17 cellular contexts compared by ENCODE assay signal in the genomic region with DNA sequence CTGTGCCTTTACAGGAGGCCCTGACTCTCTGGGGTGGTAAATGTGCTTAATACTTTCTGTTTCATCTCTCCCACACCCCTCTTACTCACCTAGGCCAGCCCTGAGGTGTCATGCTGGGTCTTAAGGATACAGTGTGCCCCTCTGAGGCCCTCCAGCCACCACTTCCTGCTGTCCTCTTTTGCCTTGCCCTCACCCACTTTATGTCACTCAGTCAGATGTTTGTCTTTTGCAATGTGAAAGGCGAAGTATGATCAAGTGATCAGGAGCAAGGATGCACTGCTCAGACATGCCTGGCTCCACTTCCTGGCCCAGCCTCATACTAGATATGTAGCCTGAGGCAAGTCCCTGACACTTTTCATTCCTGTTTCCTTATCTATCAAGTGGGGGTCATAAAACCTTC.
DNase-seq lines count a peak whose midpoint lies in the region; ATAC-seq and TF ChIP-seq lines count a peak whose summit lies in the region.
"Had no signal": no experiment of that assay in that cellular context is flagged by ENCODE, and none has a peak within 500 bp of the region (broad histone marks: within the 10 kb centered on the region; RNA-seq: fewer than 3 reads in every experiment).

No MANE protein-coding gene starts in this region.

- in situ Hi-C loops in GM13976 (cut with MboI; ENCODE audit: low sequenced_read_pairs, unreplicated experiment) (loop anchor here (25.0 kb wide), 1 partner anchor 691 kb away; no protein-coding TSS in a partner anchor), ACHN (cut with HindIII; ENCODE audit: low pct_ligation_motif_present, low pct_unique_long_range_greater_than_20kb, low sequenced_read_pairs) (no loop called here)

- peak overlapping the region; percentile 16 for H3K27ac ChIP-seq in hepatocyte
- H3K27ac ChIP-seq in naive thymus-derived CD4-positive, alpha-beta T cell (ENCODE audit: low read depth, low read length), result no peak overlapping the region
- H3K27ac ChIP-seq: parathyroid adenoma, SK-N-MC had no signal

- H3K27me3 Mint-ChIP-seq in Caco-2 (ENCODE audit: insufficient read depth, unreplicated experiment), result no peaks in the 10 kb centered on the region
- H3K27me3 Mint-ChIP-seq in naive thymus-derived CD4-positive, alpha-beta T cell, result peaks cover 0 to 9% (median 7%) of the 10 kb centered on the region in 5 donors

- peak; percentile 4 to 50 for DNase-seq in Caco-2
- DNase-seq in GM13976 (ENCODE audit: low spot score), result peak; percentile 37
- peak; percentile 15 for DNase-seq in NCI-H226
- DNase-seq in hepatocyte (ENCODE audit: low spot score), result peak; percentile 17
- no peak for DNase-seq in DMS 273 (lab: John Stamatoyannopoulos, UW; ENCODE audit: unreplicated experiment)
- DNase-seq in GDM1 (lab: John Stamatoyannopoulos, UW), result no peak
- DNase-seq in ACHN, result no peak
- no peak for DNase-seq in naive thymus-derived CD4-positive, alpha-beta T cell
- DNase-seq: activated B cell treated with CpG ODN at 0.5 μM for 24 hours; activated T-cell treated with anti-CD3 and anti-CD28 coated beads, Interleukin-2, amount 50 U/mL, for 4 hours; AML-193; DND-41; foreskin melanocyte; immature natural killer cell; NCI-H2081 had no signal

- H3K4me1 Mint-ChIP-seq in Caco-2 (ENCODE audit: low read depth, unreplicated experiment), result peaks cover 7% of the 10 kb centered on the region
- peaks cover 0 to 5% (median 0%) of the 10 kb centered on the region in 7 donors for H3K4me1 Mint-ChIP-seq in naive thymus-derived CD4-positive, alpha-beta T cell
- H3K4me1 Mint-ChIP-seq: immature natural killer cell had no signal

- H3K9me3 ChIP-seq in Caco-2 (no peaks in the 10 kb centered on the region), hepatocyte (ENCODE audit: low read depth) (no peaks in the 10 kb centered on the region)
- H3K9me3 ChIP-seq in naive thymus-derived CD4-positive, alpha-beta T cell (ENCODE audit: control insufficient read depth in 2 of 3, low read length in 3 of 3), result no peaks in the 10 kb centered on the region

- H3K79me2 ChIP-seq in hepatocyte, result no peaks in the 10 kb centered on the region
- H3K79me2 ChIP-seq: parathyroid adenoma had no signal

- no peak overlapping the region for H3K4me3 Mint-ChIP-seq in Caco-2 (ENCODE audit: unreplicated experiment)
- no peak overlapping the region for H3K4me3 Mint-ChIP-seq in naive thymus-derived CD4-positive, alpha-beta T cell
- H3K4me3 Mint-ChIP-seq: activated B cell treated with CpG ODN at 0.5 μM for 24 hours; activated T-cell treated with anti-CD3 and anti-CD28 coated beads, Interleukin-2, amount 50 U/mL, for 4 hours; immature natural killer cell had no signal

- TF ChIP-seq CTCF in Caco-2 (IDR thresholded peaks at IDR 0.05; ENCODE audit: insufficient read depth in 1 of 2, low read depth in 1 of 2, low read length in 1 of 2, severe bottlenecking in 1 of 2, unreplicated experiment in 1 of 2), result no peak
- no peak for TF ChIP-seq CTCF in GM13976 (IDR thresholded peaks at IDR 0.05; ENCODE audit: borderline replicate concordance, control extremely low read depth, extremely low read depth, insufficient read depth, missing control alignments)
- no peak for TF ChIP-seq CTCF in hepatocyte (IDR thresholded peaks at IDR 0.05; ENCODE audit: poor library complexity)

- no peak overlapping the region for H2AFZ ChIP-seq in hepatocyte
- H2AFZ ChIP-seq: parathyroid adenoma had no signal

- no peaks in the 10 kb centered on the region for H3K27me3 ChIP-seq in Caco-2 (replicated peaks; ENCODE audit: control insufficient read depth, insufficient read depth, low read length)
- H3K27me3 ChIP-seq in hepatocyte, result no peaks in the 10 kb centered on the region
- H3K27me3 ChIP-seq in naive thymus-derived CD4-positive, alpha-beta T cell (ENCODE audit: control insufficient read depth in 2 of 2, insufficient read depth in 2 of 2, low read length in 2 of 2), result no peaks in the 10 kb centered on the region

- POLR2A ChIA-PET in Caco-2 (lab: Charles Lee), result no interaction called here
- POLR2A ChIA-PET in naive thymus-derived CD4-positive, alpha-beta T cell (lab: Charles Lee), result no interaction called here

- no peaks in the 10 kb centered on the region for H3K36me3 Mint-ChIP-seq in Caco-2 (ENCODE audit: insufficient read depth, unreplicated experiment)
- H3K36me3 Mint-ChIP-seq in naive thymus-derived CD4-positive, alpha-beta T cell, result no peaks in the 10 kb centered on the region
- H3K36me3 Mint-ChIP-seq: immature natural killer cell had no signal

- H3K9me3 Mint-ChIP-seq in Caco-2 (ENCODE audit: unreplicated experiment), result no peaks in the 10 kb centered on the region
- H3K9me3 Mint-ChIP-seq in naive thymus-derived CD4-positive, alpha-beta T cell, result peaks cover 0 to 2% (median 0%) of the 10 kb centered on the region in 11 donors
- H3K9me3 Mint-ChIP-seq: activated T-cell treated with anti-CD3 and anti-CD28 coated beads, Interleukin-2, amount 50 U/mL, for 4 hours had no signal

- intact Hi-C loops in Caco-2 (cut with micrococcal nuclease; ENCODE audit: unreplicated experiment), result no loop called here
- intact Hi-C loops in naive thymus-derived CD4-positive, alpha-beta T cell (cut with micrococcal nuclease), result no loop called here

- no peak overlapping the region for H3K4me3 ChIP-seq in Caco-2 (ENCODE audit: low read depth, low read length)
- H3K4me3 ChIP-seq in hepatocyte, result no peak overlapping the region
- no peak overlapping the region for H3K4me3 ChIP-seq in naive thymus-derived CD4-positive, alpha-beta T cell (ENCODE audit: low read length)
- H3K4me3 ChIP-seq: SK-N-MC had no signal

- no peaks in the 10 kb centered on the region for H3K36me3 ChIP-seq in Caco-2 (ENCODE audit: control insufficient read depth, insufficient read depth, low read length)
- no peaks in the 10 kb centered on the region for H3K36me3 ChIP-seq in hepatocyte (replicated peaks; ENCODE audit: insufficient read depth, low read depth)
- no peaks in the 10 kb centered on the region for H3K36me3 ChIP-seq in naive thymus-derived CD4-positive, alpha-beta T cell (ENCODE audit: control insufficient read depth in 2 of 3, insufficient read depth in 3 of 3, low read length in 3 of 3)

- WGBS in hepatocyte (ENCODE audit: low lambda C conversion rate, missing lambda C conversion rate), result 86% methylated on average over 1 of the region's 1 CpG

- H3K9me2 ChIP-seq in hepatocyte (replicated peaks; ENCODE audit: insufficient read depth), result no peaks in the 10 kb centered on the region

- no peak for ATAC-seq in naive thymus-derived CD4-positive, alpha-beta T cell

- no peaks in the 10 kb centered on the region for H3K4me1 ChIP-seq in Caco-2
- H3K4me1 ChIP-seq in hepatocyte (ENCODE audit: insufficient read depth), result no peaks in the 10 kb centered on the region
- no peaks in the 10 kb centered on the region for H3K4me1 ChIP-seq in naive thymus-derived CD4-positive, alpha-beta T cell (ENCODE audit: control insufficient read depth in 2 of 2, insufficient read depth in 2 of 2, low read length in 2 of 2)
- H3K4me1 ChIP-seq: parathyroid adenoma had no signal

- no peaks in the 10 kb centered on the region for H4K20me1 ChIP-seq in hepatocyte (ENCODE audit: insufficient read depth, poor library complexity, severe bottlenecking)

- no peak overlapping the region for H3K4me2 ChIP-seq in hepatocyte

- no TSS peak for BruUV-seq in Caco-2 (replicated peaks; lab: Mats Ljungman, UMichigan)

- H3K27ac Mint-ChIP-seq in Caco-2 (ENCODE audit: unreplicated experiment), result peak overlapping the region; percentile 71
- H3K27ac Mint-ChIP-seq in naive thymus-derived CD4-positive, alpha-beta T cell, result peak overlapping the region in 1 of 9 donors; percentile 0
- H3K27ac Mint-ChIP-seq: activated B cell treated with CpG ODN at 0.5 μM for 24 hours, immature natural killer cell had no signal

- CTCF ChIA-PET in Caco-2 (lab: Charles Lee), result no interaction called here
- CTCF ChIA-PET in naive thymus-derived CD4-positive, alpha-beta T cell (lab: Charles Lee), result no interaction called here

Comparison
In these comparisons a context has a peak if more than half of its experiments do, and no peak if none do; other contexts are left out.
1. DNase-seq: peak in Caco-2 (2 of 2), GM13976 (single experiment), NCI-H226 (single experiment) and hepatocyte (single experiment); none in DMS 273 (single experiment), GDM1 (single experiment), ACHN (single experiment) and naive thymus-derived CD4-positive, alpha-beta T cell (0 of 9).